ENCODE assay signal across 1 cellular context in the genomic region with DNA sequence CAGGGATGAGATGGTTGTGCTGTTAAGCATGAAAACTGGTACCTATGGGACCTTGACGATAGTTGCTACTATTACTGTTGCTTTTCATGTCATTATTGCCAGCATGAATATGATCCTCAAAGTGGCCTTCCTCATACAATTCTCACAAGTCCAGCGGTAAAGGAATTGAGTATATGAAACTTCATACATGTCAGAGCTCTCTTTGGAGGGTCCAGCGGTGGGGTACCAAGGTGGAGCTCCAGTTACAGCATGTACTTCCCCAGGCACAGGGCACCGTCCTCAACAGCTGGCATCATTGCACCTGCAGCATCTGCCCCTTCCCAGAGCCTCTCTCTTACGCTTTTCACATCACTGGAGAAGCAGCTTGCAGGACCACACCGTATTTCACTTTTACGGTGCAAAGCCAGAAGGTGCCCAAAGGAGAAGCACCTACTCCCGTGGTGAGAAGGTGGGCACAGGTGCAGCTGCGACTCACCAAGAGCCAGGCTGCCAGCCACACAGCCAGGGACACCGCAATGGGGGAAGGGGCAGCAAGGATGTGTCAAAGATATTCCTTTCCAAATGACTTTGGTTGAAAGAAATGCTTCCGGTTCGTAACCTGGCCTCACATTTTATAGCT.
TF ChIP-seq lines count a peak whose summit lies in the region.

No MANE protein-coding gene starts in this region.

TF ChIP-seq in K562, 482 proteins besides CTCF, POLR2A, EP300 and RAD21 (continued from another document):
- TF ChIP-seq, protein P1, sequence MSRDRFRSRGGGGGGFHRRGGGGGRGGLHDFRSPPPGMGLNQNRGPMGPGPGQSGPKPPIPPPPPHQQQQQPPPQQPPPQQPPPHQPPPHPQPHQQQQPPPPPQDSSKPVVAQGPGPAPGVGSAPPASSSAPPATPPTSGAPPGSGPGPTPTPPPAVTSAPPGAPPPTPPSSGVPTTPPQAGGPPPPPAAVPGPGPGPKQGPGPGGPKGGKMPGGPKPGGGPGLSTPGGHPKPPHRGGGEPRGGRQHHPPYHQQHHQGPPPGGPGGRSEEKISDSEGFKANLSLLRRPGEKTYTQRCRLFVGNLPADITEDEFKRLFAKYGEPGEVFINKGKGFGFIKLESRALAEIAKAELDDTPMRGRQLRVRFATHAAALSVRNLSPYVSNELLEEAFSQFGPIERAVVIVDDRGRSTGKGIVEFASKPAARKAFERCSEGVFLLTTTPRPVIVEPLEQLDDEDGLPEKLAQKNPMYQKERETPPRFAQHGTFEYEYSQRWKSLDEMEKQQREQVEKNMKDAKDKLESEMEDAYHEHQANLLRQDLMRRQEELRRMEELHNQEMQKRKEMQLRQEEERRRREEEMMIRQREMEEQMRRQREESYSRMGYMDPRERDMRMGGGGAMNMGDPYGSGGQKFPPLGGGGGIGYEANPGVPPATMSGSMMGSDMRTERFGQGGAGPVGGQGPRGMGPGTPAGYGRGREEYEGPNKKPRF (IDR thresholded peaks at IDR 0.05; ENCODE audit: low read depth, low read length) = no peak
- TF ChIP-seq MTA1 (IDR thresholded peaks at IDR 0.05; ENCODE audit: borderline replicate concordance) = no peak
- no peak for TF ChIP-seq ZNF707 (CRISPR knock-in tag; conservative IDR thresholded peaks at IDR 0.05)
- TF ChIP-seq, protein P2, sequence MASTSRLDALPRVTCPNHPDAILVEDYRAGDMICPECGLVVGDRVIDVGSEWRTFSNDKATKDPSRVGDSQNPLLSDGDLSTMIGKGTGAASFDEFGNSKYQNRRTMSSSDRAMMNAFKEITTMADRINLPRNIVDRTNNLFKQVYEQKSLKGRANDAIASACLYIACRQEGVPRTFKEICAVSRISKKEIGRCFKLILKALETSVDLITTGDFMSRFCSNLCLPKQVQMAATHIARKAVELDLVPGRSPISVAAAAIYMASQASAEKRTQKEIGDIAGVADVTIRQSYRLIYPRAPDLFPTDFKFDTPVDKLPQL (IDR thresholded peaks at IDR 0.05; ENCODE audit: extremely low read depth, insufficient read length) = no peak
TF ChIP-seq in K562: peak in this region for 17.
